In the genomic region with DNA sequence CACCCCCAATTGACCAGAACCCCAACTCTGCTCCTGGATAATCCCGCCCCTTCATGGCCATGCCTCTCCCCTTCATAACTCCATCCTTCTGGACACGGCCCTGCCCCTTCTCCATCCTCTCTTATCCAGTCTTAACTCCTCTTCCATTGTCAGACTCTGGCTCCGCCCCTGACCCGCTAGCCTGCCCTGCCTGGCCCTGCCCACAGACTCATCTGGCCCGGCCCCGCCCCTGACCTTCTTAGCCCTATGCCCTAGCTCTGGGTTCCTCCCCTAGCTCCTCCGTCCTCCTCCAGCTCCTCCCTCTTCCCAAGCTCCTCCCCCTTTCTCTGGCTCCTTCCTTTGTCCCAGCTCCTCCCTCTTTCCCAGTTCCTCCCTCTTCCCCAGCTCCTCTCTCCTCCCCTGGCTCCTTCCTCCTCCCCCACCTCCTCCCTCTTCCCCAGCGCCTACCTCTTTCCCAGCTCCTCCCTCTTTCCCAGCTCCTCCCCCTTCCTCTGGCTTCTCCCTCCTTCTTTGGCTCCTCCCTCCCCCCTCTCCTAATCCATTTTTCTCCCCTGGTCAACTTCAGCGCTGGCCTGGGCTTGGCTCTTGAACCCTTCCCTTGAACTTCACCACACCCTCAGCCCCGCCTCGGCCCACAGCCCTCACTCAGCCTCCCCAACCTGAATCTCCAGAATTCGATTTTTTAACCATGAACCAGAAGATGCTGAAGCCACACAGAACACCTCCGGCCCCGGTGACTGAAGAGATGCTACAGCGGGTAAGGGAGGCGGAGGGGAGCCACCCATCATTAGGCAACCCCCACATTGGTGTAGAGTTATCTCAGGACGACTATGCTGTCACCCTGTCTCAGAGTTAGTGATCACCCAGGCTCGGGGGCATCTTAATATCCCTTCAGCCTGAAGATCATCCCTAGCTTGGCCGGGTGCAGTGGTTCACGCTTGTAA, we compare ENCODE assay signal across 9 cellular contexts. TPM values are rescaled to one million over a fixed set of nuclear protein-coding genes. Genes with fewer than 3 reads are reported as not detected.
DNase-seq lines count a peak whose midpoint lies in the region; ATAC-seq and TF ChIP-seq lines count a peak whose summit lies in the region.
"Had no signal": no experiment of that assay in that cellular context is flagged by ENCODE, and none has a peak within 500 bp of the region (broad histone marks: within the 10 kb centered on the region; RNA-seq: fewer than 3 reads in every experiment).

No MANE protein-coding gene starts in this region.

- in situ Hi-C loops in GM13977 (cut with MboI; ENCODE audit: low pct_unique_long_range_greater_than_20kb, low sequenced_read_pairs, unreplicated experiment): no loop called here

- CTCF ChIA-PET in activated CD4-positive, alpha-beta memory T cell treated with anti-CD3 and anti-CD28 coated beads, Interleukin-2, amount 10 ng/mL, durations not matched to agents 7 days and 5 days (lab: Charles Lee): interaction anchor here (0.7 kb wide), 1 partner anchor 62 kb away, joined by 4 read pairs; no protein-coding TSS in a partner anchor

- H3K9me3 Mint-ChIP-seq in activated CD4-positive, alpha-beta memory T cell treated with anti-CD3 and anti-CD28 coated beads, Interleukin-2, amount 10 ng/mL, durations not matched to agents 7 days and 5 days: no peaks in the 10 kb centered on the region
- H3K9me3 Mint-ChIP-seq: activated naive CD4-positive, alpha-beta T cell treated with anti-CD3 and anti-CD28 coated beads, Interleukin-2, amount 50 U/mL, for 24 hours had no signal

- H3K27ac ChIP-seq in 22Rv1: peak overlapping the region; percentile 91

- POLR2A ChIA-PET in activated CD4-positive, alpha-beta memory T cell treated with anti-CD3 and anti-CD28 coated beads, Interleukin-2, amount 10 ng/mL, durations not matched to agents 7 days and 5 days (lab: Charles Lee): interaction anchor here (1.9 kb wide), 1 partner anchor 16 kb away, joined by 7 read pairs; a partner anchor contains a TSS

- peaks cover 10% of the 10 kb centered on the region for H3K4me1 Mint-ChIP-seq in activated CD4-positive, alpha-beta memory T cell treated with anti-CD3 and anti-CD28 coated beads, Interleukin-2, amount 10 ng/mL, durations not matched to agents 7 days and 5 days

- no peaks in the 10 kb centered on the region for H3K36me3 Mint-ChIP-seq in activated CD4-positive, alpha-beta memory T cell treated with anti-CD3 and anti-CD28 coated beads, Interleukin-2, amount 10 ng/mL, durations not matched to agents 7 days and 5 days (ENCODE audit: low read depth)

- no peak for ATAC-seq in HG03442 (IDR thresholded peaks at IDR 0.05; ENCODE audit: unreplicated experiment)

- H3K4me3 Mint-ChIP-seq in activated CD4-positive, alpha-beta memory T cell treated with anti-CD3 and anti-CD28 coated beads, Interleukin-2, amount 10 ng/mL, durations not matched to agents 7 days and 5 days: no peak overlapping the region
- H3K4me3 Mint-ChIP-seq: activated naive CD4-positive, alpha-beta T cell treated with anti-CD3 and anti-CD28 coated beads, Interleukin-2, amount 50 U/mL, for 24 hours had no signal

- peaks cover 14% of the 10 kb centered on the region for H3K27me3 Mint-ChIP-seq in activated CD4-positive, alpha-beta memory T cell treated with anti-CD3 and anti-CD28 coated beads, Interleukin-2, amount 10 ng/mL, durations not matched to agents 7 days and 5 days

- no peak overlapping the region for H3K4me3 ChIP-seq in foreskin fibroblast (ENCODE audit: low read depth in 1 of 2, low read length in 2 of 2)

- DNase-seq in GM13977 (ENCODE audit: low spot score) (peak; percentile 75), NCI-H526 (lab: John Stamatoyannopoulos, UW) (peak; percentile 82 to 94), foreskin fibroblast (peak; percentile 81 to 85), nucleus accumbens (lab: John Stamatoyannopoulos, UW) (peak in 49 of 56 donors; percentile 8 to 82 (median 45)), NCI-H510A (lab: John Stamatoyannopoulos, UW) (no peak)
- peak; percentile 56 for DNase-seq in activated CD4-positive, alpha-beta memory T cell treated with anti-CD3 and anti-CD28 coated beads, Interleukin-2, amount 10 ng/mL, durations not matched to agents 7 days and 5 days

- no peak overlapping the region for H3K27ac Mint-ChIP-seq in activated CD4-positive, alpha-beta memory T cell treated with anti-CD3 and anti-CD28 coated beads, Interleukin-2, amount 10 ng/mL, durations not matched to agents 7 days and 5 days

- TF ChIP-seq CTCF in 22Rv1 (IDR thresholded peaks at IDR 0.05) (no peak), GM13977 (IDR thresholded peaks at IDR 0.05; ENCODE audit: extremely low read depth, insufficient read depth, missing control alignments) (no peak), foreskin fibroblast (IDR thresholded peaks at IDR 0.05; ENCODE audit: low read depth, low read length) (no peak)

RNA-seq across cellular contexts. Expression of a gene that starts 9.2 kb away (rescaled TPM):
- 1 to 10 TPM; 5.5 to 7.5 TPM for total RNA-seq in activated CD4-positive, alpha-beta memory T cell treated with anti-CD3 and anti-CD28 coated beads, Interleukin-2, amount 10 ng/mL, durations not matched to agents 7 days and 5 days

RNA-seq across cellular contexts. Expression of a gene that starts 15.8 kb away (rescaled TPM):
- total RNA-seq in activated CD4-positive, alpha-beta memory T cell treated with anti-CD3 and anti-CD28 coated beads, Interleukin-2, amount 10 ng/mL, durations not matched to agents 7 days and 5 days: 10 to 100 TPM; 15.2 to 15.3 TPM

RNA-seq across cellular contexts. Expression of a gene that starts 17.8 kb away (rescaled TPM):
- total RNA-seq in activated CD4-positive, alpha-beta memory T cell treated with anti-CD3 and anti-CD28 coated beads, Interleukin-2, amount 10 ng/mL, durations not matched to agents 7 days and 5 days: 1 to 10 TPM in 1 of 2 experiments, under 1 TPM in 1; 0.68 to 1.7 TPM

RNA-seq across cellular contexts. Expression of a gene that starts 28.9 kb away (rescaled TPM):
- 100 to 1,000 TPM; 130 to 152 TPM for total RNA-seq in activated CD4-positive, alpha-beta memory T cell treated with anti-CD3 and anti-CD28 coated beads, Interleukin-2, amount 10 ng/mL, durations not matched to agents 7 days and 5 days
